In the genomic region with DNA sequence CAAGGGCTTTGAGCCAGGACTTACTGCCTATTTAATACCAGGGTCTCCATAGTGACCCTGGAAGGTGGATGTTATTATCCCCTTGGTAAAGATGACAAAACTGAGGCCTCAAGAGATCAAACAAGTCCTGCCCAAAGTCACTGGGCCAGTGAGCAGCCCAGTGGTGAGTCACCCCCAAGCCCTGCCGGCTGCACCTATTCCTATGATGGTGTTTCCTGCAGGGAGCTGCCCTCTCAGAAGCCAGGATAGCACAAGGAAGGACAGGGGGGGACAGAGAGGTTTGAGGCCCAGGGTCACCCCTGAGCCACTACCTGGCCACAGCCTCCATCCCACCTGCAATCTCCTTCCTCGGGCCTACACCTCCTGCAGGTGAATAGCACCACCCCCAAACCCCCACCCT, we compare ENCODE assay signal across 22 cellular contexts.
"Had no signal": no experiment of that assay in that cellular context is flagged by ENCODE, and none has a peak within 500 bp of the region (broad histone marks: within the 10 kb centered on the region; RNA-seq: fewer than 3 reads in every experiment).

No MANE protein-coding gene starts in this region.

- H3K4me3 ChIP-seq: ascending aorta, esophagus squamous epithelium, left ventricle myocardium inferior, pancreas, psoas muscle, smooth muscle cell, thyroid gland, upper lobe of left lung had no signal

- DNase-seq: activated CD4-positive, alpha-beta memory T cell treated with anti-CD3 and anti-CD28 coated beads for 36 hours; activated CD4-positive, alpha-beta T cell treated with anti-CD3 and anti-CD28 coated beads for 48 hours; activated CD8-positive, alpha-beta memory T cell treated with anti-CD3 and anti-CD28 coated beads, Interleukin-2, amount 50 U/mL, for 4 hours; activated effector memory CD4-positive, alpha-beta T cell treated with anti-CD3 and anti-CD28 coated beads, Interleukin-2, amount 50 U/mL, for 16 hours; activated naive CD4-positive, alpha-beta T cell treated with anti-CD3 and anti-CD28 coated beads for 36 hours; activated naive CD8-positive, alpha-beta T cell treated with anti-CD3 and anti-CD28 coated beads, Interleukin-2, amount 10 ng/mL, durations not matched to agents 7 days and 5 days; activated T-cell treated with anti-CD3 and anti-CD28 coated beads, Interleukin-2, amount 50 U/mL, for 1 hour; esophagus squamous epithelium; kidney glomerular epithelial cell; left ventricle myocardium inferior; naive B cell; nephron progenitor cell; pancreas; psoas muscle; stimulated activated CD4-positive, alpha-beta T cell treated with anti-CD3 and anti-CD28 coated beads, Interleukin-2, amount 100 ng/mL, for 24 hours; stimulated activated naive B cell treated with anti-CD40 and anti-IgM and Interleukin-4, amounts not matched to agents 10 μg/mL and 1 μg/mL and 100 μg/mL, for 72 hours; stomach; T-helper 9 cell had no signal

- H3K36me3 ChIP-seq: ascending aorta, esophagus squamous epithelium, left ventricle myocardium inferior, pancreas, stomach, thyroid gland, upper lobe of left lung had no signal

- H3K4me1 ChIP-seq: ascending aorta, pancreas, psoas muscle, stomach had no signal

- H3K27ac ChIP-seq: ascending aorta, esophagus squamous epithelium, left ventricle myocardium inferior, pancreas, psoas muscle, stomach, thyroid gland, upper lobe of left lung had no signal

- H3K27me3 ChIP-seq: ascending aorta, thyroid gland, upper lobe of left lung had no signal

- H3K4me2 ChIP-seq: smooth muscle cell had no signal

- H3K9me3 ChIP-seq: ascending aorta, esophagus squamous epithelium, left ventricle myocardium inferior, pancreas, psoas muscle, stomach, thyroid gland, upper lobe of left lung had no signal

- ATAC-seq: pancreas; psoas muscle; stimulated activated naive B cell treated with anti-CD40 and anti-IgM and Interleukin-4, amounts not matched to agents 10 μg/mL and 1 μg/mL and 100 μg/mL, for 72 hours had no signal
